Comparison of ENCODE assay signal across 28 cellular contexts in genomic region chr12:47091009-47091408, GRCh38. TPM values are rescaled to one million over a fixed set of nuclear protein-coding genes. Genes with fewer than 3 reads are reported as not detected.
"Had no signal": no experiment of that assay in that cellular context is flagged by ENCODE, and none has a peak within 500 bp of the region (broad histone marks: within the 10 kb centered on the region; RNA-seq: fewer than 3 reads in every experiment).

No MANE protein-coding gene starts in this region.

- ATAC-seq: mucosa of descending colon; naive thymus-derived CD4-positive, alpha-beta T cell; natural killer cell treated with Interleukin-12 subunit alpha and Interleukin-12 subunit beta and Interleukin-15 and Interleukin-18, amount 100 ng/mL, for 72 hours; right cardiac atrium; stimulated activated memory B cell treated with anti-CD40 and anti-IgM and Interleukin-4, amounts not matched to agents 10 μg/mL and 1 μg/mL and 100 μg/mL, for 72 hours; stimulated activated naive CD8-positive, alpha-beta T cell treated with anti-CD3 and anti-CD28 coated beads, Interleukin-15, amount 100 ng/mL, for 72 hours had no signal

- H3K9me3 Mint-ChIP-seq: immature natural killer cell; natural killer cell treated with Interleukin-12 subunit alpha and Interleukin-12 subunit beta and Interleukin-15 and Interleukin-18, amount 100 ng/mL, for 72 hours; type B pancreatic cell had no signal

- H3K36me3 ChIP-seq: left ventricle myocardium inferior, ovary, prostate gland, tibial nerve, uterus had no signal

- DNase-seq: hypothalamus; immature natural killer cell; left ventricle myocardium inferior; midbrain; mucosa of descending colon; naive thymus-derived CD4-positive, alpha-beta T cell; ovary; posterior cingulate gyrus; retina; right cardiac atrium; stimulated activated CD4-positive, alpha-beta T cell treated with anti-CD3 and anti-CD28 coated beads, Interleukin-1b, Interleukin-23, amount 100 ng/mL, for 48 hours; stimulated activated CD4-positive, alpha-beta T cell treated with anti-CD3 and anti-CD28 coated beads, Interleukin-2, amount 100 ng/mL, for 48 hours; stimulated activated CD4-positive, alpha-beta T cell treated with anti-CD3 and anti-CD28 coated beads, Interleukin-4, amount 100 ng/mL, for 4 hours; stimulated activated CD8-positive, alpha-beta memory T cell treated with anti-CD3 and anti-CD28 coated beads, Interleukin-4, amount 100 ng/mL, for 48 hours; stimulated activated naive CD4-positive, alpha-beta T cell treated with Interleukin-2 at 50 U/mL for 16 hours; stimulated activated naive CD8-positive, alpha-beta T cell treated with anti-CD3 and anti-CD28 coated beads, Interleukin-15, amount 100 ng/mL, for 72 hours; substantia nigra; uterus had no signal

- H3K27me3 Mint-ChIP-seq: memory B cell; naive thymus-derived CD4-positive, alpha-beta T cell; natural killer cell treated with Interleukin-12 subunit alpha and Interleukin-12 subunit beta and Interleukin-15 and Interleukin-18, amount 100 ng/mL, for 72 hours; stimulated activated memory B cell treated with anti-CD40 and anti-IgM and Interleukin-4, amounts not matched to agents 10 μg/mL and 1 μg/mL and 100 μg/mL, for 72 hours; stimulated activated naive CD8-positive, alpha-beta T cell treated with anti-CD3 and anti-CD28 coated beads, Interleukin-15, amount 100 ng/mL, for 72 hours; type B pancreatic cell had no signal

- H3K4me1 ChIP-seq: prostate gland, uterus had no signal

- H3K9me3 ChIP-seq: left ventricle myocardium inferior, mucosa of descending colon, ovary, prostate gland, tibial nerve, uterus had no signal

- H3K4me3 Mint-ChIP-seq: immature natural killer cell; memory B cell; naive thymus-derived CD4-positive, alpha-beta T cell; natural killer cell treated with Interleukin-12 subunit alpha and Interleukin-12 subunit beta and Interleukin-15 and Interleukin-18, amount 100 ng/mL, for 72 hours; stimulated activated memory B cell treated with anti-CD40 and anti-IgM and Interleukin-4, amounts not matched to agents 10 μg/mL and 1 μg/mL and 100 μg/mL, for 72 hours; stimulated activated naive CD8-positive, alpha-beta T cell treated with anti-CD3 and anti-CD28 coated beads, Interleukin-15, amount 100 ng/mL, for 72 hours; type B pancreatic cell had no signal

- H3K4me3 ChIP-seq: left ventricle myocardium inferior, lung, mucosa of descending colon, ovary, prostate gland, smooth muscle cell, tibial nerve, uterus had no signal

- H3K27me3 ChIP-seq: ovary, tibial nerve, uterus had no signal

- H3K27ac ChIP-seq: left ventricle myocardium inferior, ovary, prostate gland, tibial nerve, uterus had no signal

- H3K27ac Mint-ChIP-seq: immature natural killer cell; natural killer cell treated with Interleukin-12 subunit alpha and Interleukin-12 subunit beta and Interleukin-15 and Interleukin-18, amount 100 ng/mL, for 72 hours; stimulated activated memory B cell treated with anti-CD40 and anti-IgM and Interleukin-4, amounts not matched to agents 10 μg/mL and 1 μg/mL and 100 μg/mL, for 72 hours; stimulated activated naive CD8-positive, alpha-beta T cell treated with anti-CD3 and anti-CD28 coated beads, Interleukin-15, amount 100 ng/mL, for 72 hours; type B pancreatic cell had no signal

- FAIRE-seq: islet of Langerhans had no signal

- H3K4me2 ChIP-seq: smooth muscle cell had no signal

- H3K36me3 Mint-ChIP-seq: natural killer cell treated with Interleukin-12 subunit alpha and Interleukin-12 subunit beta and Interleukin-15 and Interleukin-18, amount 100 ng/mL, for 72 hours; type B pancreatic cell had no signal

RNA-seq across cellular contexts. Expression of gene PCED1B, which starts 11.6 kb away (rescaled TPM):
- polyA plus RNA-seq: neural cell had no signal
